ENCODE assay signal across 8 cellular contexts in genomic region chr20:46090095-46090388, GRCh38. TPM values are rescaled to one million over a fixed set of nuclear protein-coding genes. Genes with fewer than 3 reads are reported as not detected.
DNase-seq lines count a peak whose midpoint lies in the region; ATAC-seq and TF ChIP-seq lines count a peak whose summit lies in the region.

No MANE protein-coding gene starts in this region.

- no peak for DNase-seq in RWPE1 (ENCODE audit: low spot score)
- no peak for DNase-seq in esophagus muscularis mucosa (ENCODE audit: extremely low spot score)
- DNase-seq in prostate gland (ENCODE audit: low spot score): no peak
- no peak for DNase-seq in COR-L47 (lab: John Stamatoyannopoulos, UW)
- no peak for DNase-seq in head of caudate nucleus
- DNase-seq in RPMI8226: no peak

- H3K9me3 ChIP-seq in esophagus muscularis mucosa (no peaks in the 10 kb centered on the region), prostate gland (no peaks in the 10 kb centered on the region)

- TF ChIP-seq CTCF in RWPE1 (conservative IDR thresholded peaks at IDR 0.05; ENCODE audit: low read depth): no peak; the same call in 1 of the 2 replicates
- TF ChIP-seq CTCF in esophagus muscularis mucosa (IDR thresholded peaks at IDR 0.05): no peak
- no peak for TF ChIP-seq CTCF in prostate gland (IDR thresholded peaks at IDR 0.05)

- under 1% methylated on average over 5 of the region's 7 CpGs for WGBS in esophagus muscularis mucosa
- WGBS in prostate gland: 0% methylated on average over 7 of the region's 7 CpGs

- POLR2A ChIA-PET in RWPE1 (lab: Yijun Ruan, JAX; ENCODE audit: low non-redundant PET): no interaction called here

- H3K4me3 ChIP-seq in GM08714 (ENCODE audit: low read length) (peak overlapping the region; percentile 90), esophagus muscularis mucosa (peak overlapping the region; percentile 60 to 89 (median 86)), prostate gland (peak overlapping the region; percentile 71 to 81)

- intact Hi-C loops in esophagus muscularis mucosa (cut with DNase I): no loop called here
- intact Hi-C loops in prostate gland (cut with DNase I): no loop called here
- intact Hi-C loops in head of caudate nucleus (cut with DNase I): no loop called here

- H3K36me3 ChIP-seq in esophagus muscularis mucosa (no peaks in the 10 kb centered on the region), prostate gland (no peaks in the 10 kb centered on the region)

- H3K4me1 ChIP-seq in esophagus muscularis mucosa (peaks cover 36 to 48% (median 45%) of the 10 kb centered on the region in 4 donors), prostate gland (replicated peaks) (peaks cover 8% of the 10 kb centered on the region)

- H3K27me3 ChIP-seq in esophagus muscularis mucosa (no peaks in the 10 kb centered on the region), prostate gland (replicated peaks; ENCODE audit: insufficient read depth) (no peaks in the 10 kb centered on the region)

- TF ChIP-seq POLR2A in esophagus muscularis mucosa (IDR thresholded peaks at IDR 0.05; ENCODE audit: low read depth): no peak
- no peak for TF ChIP-seq POLR2A in prostate gland (IDR thresholded peaks at IDR 0.05)

- TF ChIP-seq EP300 in esophagus muscularis mucosa (IDR thresholded peaks at IDR 0.05): no peak

- no peak for ATAC-seq in GM18861 (IDR thresholded peaks at IDR 0.05; ENCODE audit: unreplicated experiment)

- H3K27ac ChIP-seq in RWPE1 (peak overlapping the region; percentile 90), esophagus muscularis mucosa (replicated peaks in 1 of 4) (peak overlapping the region; percentile 94 to 99 (median 98)), prostate gland (peak overlapping the region; percentile 97)

- CTCF ChIA-PET in RWPE1 (lab: Yijun Ruan, JAX): no interaction called here

RNA-seq across cellular contexts. Expression of gene NCOA5, which starts 0.3 kb away (rescaled TPM):
- total RNA-seq in esophagus muscularis mucosa (10 to 100 TPM; 17.4 to 36.8 (median 29.9) TPM), prostate gland (10 to 100 TPM; 41.0 to 50.6 TPM)

RNA-seq across cellular contexts. Expression of gene CD40, which starts 28.1 kb away (rescaled TPM):
- total RNA-seq in esophagus muscularis mucosa: 10 to 100 TPM in 3 of 4 donors, 1 to 10 TPM in 1; 10.0 to 21.6 (median 16.9) TPM
- total RNA-seq in prostate gland: 10 to 100 TPM; 16.9 to 27.1 TPM
